ENCODE assay signal across 9 cellular contexts in the genomic region with DNA sequence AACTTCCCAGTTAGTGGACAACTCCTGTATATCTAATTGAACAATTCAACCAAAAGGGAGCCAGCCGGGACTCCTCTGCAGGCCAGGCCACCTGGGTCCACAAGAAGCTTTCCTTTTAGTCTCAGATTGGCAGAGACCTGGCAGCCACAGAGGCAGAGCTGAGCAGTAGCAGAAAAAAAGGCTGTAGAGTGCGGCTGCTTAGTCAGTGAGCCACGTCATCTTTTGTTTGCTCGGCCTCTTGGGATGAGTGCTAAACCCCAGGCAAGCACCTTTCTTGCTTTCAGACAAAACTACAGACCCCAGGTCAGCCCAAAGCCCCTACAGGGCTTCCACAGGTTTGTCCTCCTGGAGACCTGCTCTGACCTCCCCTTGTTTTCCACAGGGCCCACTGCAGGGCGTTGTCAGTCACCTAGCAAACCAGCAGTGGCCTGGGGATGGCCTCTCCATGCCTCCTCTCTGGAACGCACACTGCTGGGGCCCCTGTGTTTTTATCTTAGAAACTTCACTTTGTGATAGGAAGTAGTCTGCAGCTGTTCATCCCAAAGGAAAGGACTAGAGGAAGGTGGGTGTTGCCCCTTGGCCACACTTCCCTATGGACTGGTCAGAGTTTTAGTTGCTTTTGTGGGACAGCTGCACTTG. TPM values are rescaled to one million over a fixed set of nuclear protein-coding genes. Genes with fewer than 3 reads are reported as not detected.
DNase-seq lines count a peak whose midpoint lies in the region; ATAC-seq and TF ChIP-seq lines count a peak whose summit lies in the region.
"Had no signal": no experiment of that assay in that cellular context is flagged by ENCODE, and none has a peak within 500 bp of the region (broad histone marks: within the 10 kb centered on the region; RNA-seq: fewer than 3 reads in every experiment).

No MANE protein-coding gene starts in this region.

- peaks cover 34 to 54% (median 43%) of the 10 kb centered on the region in 4 donors for H3K4me1 ChIP-seq in transverse colon

- no peaks in the 10 kb centered on the region for H3K36me3 ChIP-seq in transverse colon

- intact Hi-C loops in transverse colon (cut with DNase I; ENCODE audit: low total_unique reads): loop anchor here (5.0 kb wide), 1 partner anchor 48 kb away; a partner anchor contains a TSS

- H3K9me3 Mint-ChIP-seq in activated naive CD4-positive, alpha-beta T cell treated with anti-CD3 and anti-CD28 coated beads, Interleukin-2, amount 50 U/mL, for 72 hours: no peaks in the 10 kb centered on the region

- 58% methylated on average over 6 of the region's 6 CpGs; no CpG with 5 or more reads in 1 of the 2 donors for WGBS in transverse colon (ENCODE audit: low coverage in 1 of 2), 2 donors

- DNase-seq in M059J (ENCODE audit: low read depth) (peak; percentile 89), astrocyte of the spinal cord (ENCODE audit: low read depth, low spot score) (peak; percentile 89), kidney tubule cell (ENCODE audit: low spot score) (peak; percentile 79), transverse colon (no peak), inferior parietal cortex (ENCODE audit: extremely low spot score) (no peak)
- no peak for DNase-seq in activated naive CD4-positive, alpha-beta T cell treated with anti-CD3 and anti-CD28 coated beads, Interleukin-2, amount 50 U/mL, for 72 hours (ENCODE audit: low spot score in 2 of 2)

- TF ChIP-seq CTCF in astrocyte of the spinal cord (IDR thresholded peaks at IDR 0.05; ENCODE audit: low read depth, low read length) (no peak), transverse colon (IDR thresholded peaks at IDR 0.05) (no peak)

- H3K36me3 Mint-ChIP-seq in activated naive CD4-positive, alpha-beta T cell treated with anti-CD3 and anti-CD28 coated beads, Interleukin-2, amount 50 U/mL, for 72 hours: no peaks in the 10 kb centered on the region

- no peaks in the 10 kb centered on the region for H3K9me3 ChIP-seq in transverse colon

- peak overlapping the region; percentile 61 to 78 (median 72) for H3K27ac ChIP-seq in transverse colon
- H3K27ac ChIP-seq: KMS-11 had no signal

- no peak overlapping the region for H3K27ac Mint-ChIP-seq in activated naive CD4-positive, alpha-beta T cell treated with anti-CD3 and anti-CD28 coated beads, Interleukin-2, amount 50 U/mL, for 72 hours

- no peak for TF ChIP-seq POLR2A in transverse colon (IDR thresholded peaks at IDR 0.05)

- ATAC-seq in HG02642 (IDR thresholded peaks at IDR 0.05; ENCODE audit: poor library complexity, unreplicated experiment): no peak
- ATAC-seq in GM19023 (IDR thresholded peaks at IDR 0.05; ENCODE audit: unreplicated experiment): no peak
- ATAC-seq in activated naive CD4-positive, alpha-beta T cell treated with anti-CD3 and anti-CD28 coated beads, Interleukin-2, amount 50 U/mL, for 72 hours: no peak

- no peak overlapping the region for H3K4me3 ChIP-seq in astrocyte of the spinal cord (ENCODE audit: low read depth, low read length)
- no peak overlapping the region for H3K4me3 ChIP-seq in transverse colon

- no peaks in the 10 kb centered on the region for H3K27me3 ChIP-seq in transverse colon

- in situ Hi-C loops in astrocyte of the spinal cord (cut with HindIII; ENCODE audit: low sequenced_read_pairs): no loop called here
- in situ Hi-C loops in transverse colon (cut with MboI; ENCODE audit: low pct_ligation_motif_present in 1 of 4, low pct_unique_long_range_greater_than_20kb in 1 of 4, low sequenced_read_pairs in 3 of 4): no loop called here

- TF ChIP-seq EP300 in transverse colon (IDR thresholded peaks at IDR 0.05; ENCODE audit: low read depth): no peak

RNA-seq across cellular contexts. Expression of a gene that starts 49.9 kb away (rescaled TPM):
- total RNA-seq in M059J (2014; rRNA removed; shearing (Covaris generic)): 16.7 and 25.6 TPM in 2 replicates
- 10 to 100 TPM; 11.9 to 33.7 (median 22.2) TPM for total RNA-seq in transverse colon
- 1 to 10 TPM in 1 of 2 donors, under 1 TPM in 1; 0.34 to 1.7 TPM for total RNA-seq in activated naive CD4-positive, alpha-beta T cell treated with anti-CD3 and anti-CD28 coated beads, Interleukin-2, amount 50 U/mL, for 72 hours

Comparison
In these comparisons a context has a peak if more than half of its experiments do, and no peak if none do; other contexts are left out.
1. DNase-seq: peak in M059J (single experiment), astrocyte of the spinal cord (single experiment) and kidney tubule cell (single experiment); none in transverse colon (single experiment), activated naive CD4-positive, alpha-beta T cell treated with anti-CD3 and anti-CD28 coated beads, Interleukin-2, amount 50 U/mL, for 72 hours (0 of 2) and inferior parietal cortex (single experiment).